ENCODE assay signal across 18 cellular contexts in the genomic region with DNA sequence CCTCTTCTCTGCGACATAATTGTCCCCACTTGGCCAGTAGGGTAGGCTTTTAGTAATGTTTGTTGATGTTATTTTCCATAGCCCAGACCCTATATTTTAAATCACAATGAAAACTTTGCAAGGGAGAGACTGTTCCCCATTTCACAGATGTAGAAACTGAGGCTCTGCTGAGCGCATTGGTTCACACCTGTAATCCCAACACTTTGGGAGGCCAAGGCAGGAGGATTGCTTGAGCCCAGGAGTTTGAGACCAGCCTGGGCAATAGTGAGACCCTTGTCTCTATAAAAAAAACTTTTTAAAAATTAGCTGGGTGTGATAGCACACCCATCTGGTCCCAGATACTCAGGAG.
A peak's percentile ranks its signal among the peaks of the same experiment; 100 is the strongest.
DNase-seq lines count a peak whose midpoint lies in the region; ATAC-seq, FAIRE-seq and TF ChIP-seq lines count a peak whose summit lies in the region.
"Had no signal": no experiment of that assay in that cellular context is flagged by ENCODE, and none has a peak within 500 bp of the region (broad histone marks: within the 10 kb centered on the region; RNA-seq: fewer than 3 reads in every experiment).

No MANE protein-coding gene starts in this region.

- no peak overlapping the region for H3K23ac ChIP-seq in mesendoderm (ENCODE audit: low read length)

- peak overlapping the region; percentile 90 to 98 for H3K27ac Mint-ChIP-seq in activated naive CD4-positive, alpha-beta T cell treated with anti-CD3 and anti-CD28 coated beads, Interleukin-2, amount 50 U/mL, for 72 hours
- H3K27ac Mint-ChIP-seq in astrocyte (ENCODE audit: unreplicated experiment): peak overlapping the region; percentile 100
- H3K27ac Mint-ChIP-seq in type B pancreatic cell: peak overlapping the region; percentile 76

- peaks cover 58% of the 10 kb centered on the region for H3K4me1 Mint-ChIP-seq in astrocyte (ENCODE audit: low read depth, unreplicated experiment)
- H3K4me1 Mint-ChIP-seq in type B pancreatic cell (ENCODE audit: unreplicated experiment): peaks cover 38% of the 10 kb centered on the region

- H3K9ac ChIP-seq in astrocyte (ENCODE audit: low read length) (peak overlapping the region; percentile 70), mesendoderm (ENCODE audit: low read length) (no peak overlapping the region)

- H3K79me2 ChIP-seq in astrocyte (ENCODE audit: insufficient read depth, low read length) (peaks cover 48% of the 10 kb centered on the region), mesendoderm (ENCODE audit: control insufficient read depth, insufficient read depth, low read length) (peaks cover 4% of the 10 kb centered on the region)

- H3K36me3 Mint-ChIP-seq in activated naive CD4-positive, alpha-beta T cell treated with anti-CD3 and anti-CD28 coated beads, Interleukin-2, amount 50 U/mL, for 72 hours: peaks cover 0 to 3% of the 10 kb centered on the region in 2 donors
- H3K36me3 Mint-ChIP-seq in astrocyte (ENCODE audit: low read depth, unreplicated experiment) (no peaks in the 10 kb centered on the region), type B pancreatic cell (no peaks in the 10 kb centered on the region)
- H3K36me3 Mint-ChIP-seq: naive B cell, T-cell had no signal

- no peak overlapping the region for H2BK15ac ChIP-seq in mesendoderm (replicated peaks; ENCODE audit: low read depth)

- H4K5ac ChIP-seq in mesendoderm (ENCODE audit: low read length): no peak overlapping the region

- H4K20me1 ChIP-seq in astrocyte (ENCODE audit: insufficient read depth, low read length): no peaks in the 10 kb centered on the region

- H3K4me3 ChIP-seq in astrocyte (ENCODE audit: insufficient read depth, low read depth, low read length): no peak overlapping the region
- H3K4me3 ChIP-seq in mesendoderm (ENCODE audit: low read length): no peak overlapping the region
- H3K4me3 ChIP-seq: Peyer's patch had no signal

- no peak overlapping the region for H2BK120ac ChIP-seq in mesendoderm (ENCODE audit: low read depth, low read length)

- no peak overlapping the region for H3K56ac ChIP-seq in mesendoderm (ENCODE audit: low read length)

- H3K4me2 ChIP-seq in astrocyte (ENCODE audit: low read length): peak overlapping the region; percentile 75
- no peak overlapping the region for H3K4me2 ChIP-seq in mesendoderm (ENCODE audit: low read length)

- H3K27me3 Mint-ChIP-seq in astrocyte (ENCODE audit: low read depth, unreplicated experiment) (no peaks in the 10 kb centered on the region), type B pancreatic cell (no peaks in the 10 kb centered on the region)
- H3K27me3 Mint-ChIP-seq: naive B cell, T-cell had no signal

- no peak overlapping the region for H2BK5ac ChIP-seq in mesendoderm (ENCODE audit: low read length)

- FAIRE-seq in astrocyte (lab: Jason Lieb, UNC): no peak
- FAIRE-seq: GM19239, kidney had no signal

- peaks cover 0 to 3% of the 10 kb centered on the region in 2 donors for H3K9me3 Mint-ChIP-seq in activated naive CD4-positive, alpha-beta T cell treated with anti-CD3 and anti-CD28 coated beads, Interleukin-2, amount 50 U/mL, for 72 hours
- H3K9me3 Mint-ChIP-seq in astrocyte (ENCODE audit: unreplicated experiment): no peaks in the 10 kb centered on the region
- H3K9me3 Mint-ChIP-seq in type B pancreatic cell: no peaks in the 10 kb centered on the region
- H3K9me3 Mint-ChIP-seq: naive B cell, T-cell had no signal

- H3K4me1 ChIP-seq in astrocyte (ENCODE audit: insufficient read depth, low read length): peaks cover 44% of the 10 kb centered on the region
- H3K4me1 ChIP-seq in mesendoderm (ENCODE audit: control insufficient read depth, low read depth, low read length): peaks cover 27% of the 10 kb centered on the region

- ATAC-seq in activated naive CD4-positive, alpha-beta T cell treated with anti-CD3 and anti-CD28 coated beads, Interleukin-2, amount 50 U/mL, for 72 hours: no peak
- ATAC-seq: T-cell had no signal

- no peak overlapping the region for H3K4ac ChIP-seq in mesendoderm (ENCODE audit: low read depth, low read length)

- WGBS in mesendoderm (ENCODE audit: extremely low coverage, insufficient coverage, low lambda C conversion rate): no CpG with 5 or more reads among the region's 2 CpGs

- H3K36me3 ChIP-seq in astrocyte (ENCODE audit: insufficient read depth, low read length): no peaks in the 10 kb centered on the region
- no peaks in the 10 kb centered on the region for H3K36me3 ChIP-seq in mesendoderm (ENCODE audit: control insufficient read depth, insufficient read depth, low read length)
- H3K36me3 ChIP-seq: Peyer's patch had no signal

- H3K4me3 Mint-ChIP-seq in astrocyte (ENCODE audit: unreplicated experiment) (peak overlapping the region; percentile 67), type B pancreatic cell (peak overlapping the region; percentile 0)

- peak overlapping the region; percentile 52 for H3K18ac ChIP-seq in mesendoderm (ENCODE audit: low read length)

- H2AK5ac ChIP-seq in mesendoderm (ENCODE audit: low read length): no peak overlapping the region

- no peak for DNase-seq in activated naive CD4-positive, alpha-beta T cell treated with anti-CD3 and anti-CD28 coated beads, Interleukin-2, amount 50 U/mL, for 72 hours (ENCODE audit: low spot score in 2 of 2)
- no peak for DNase-seq in activated naive CD4-positive, alpha-beta T cell (lab: John Stamatoyannopoulos, UW)
- DNase-seq in astrocyte (ENCODE audit: low read depth): no peak
- DNase-seq in mesendoderm: no peak
- no peak for DNase-seq in type B pancreatic cell (ENCODE audit: extremely low spot score, unreplicated experiment)
- no peak for DNase-seq in RKO (ENCODE audit: low spot score)
- DNase-seq in NCI-H2029 (lab: John Stamatoyannopoulos, UW): no peak
- no peak for DNase-seq in AG08396 (ENCODE audit: low spot score)
- DNase-seq: activated CD4-positive, CD25-positive, alpha-beta regulatory T cell; cerebellar nuclear complex; COR-L47; glutamatergic neuron; kidney; naive B cell; NCI-H1105; T-cell had no signal

- H3K27me3 ChIP-seq in astrocyte (ENCODE audit: insufficient read depth, low read length): no peaks in the 10 kb centered on the region
- no peaks in the 10 kb centered on the region for H3K27me3 ChIP-seq in mesendoderm (ENCODE audit: insufficient read depth, low read length, poor library complexity)
- H3K27me3 ChIP-seq: Peyer's patch had no signal

- TF ChIP-seq CTCF in astrocyte (IDR thresholded peaks at IDR 0.05; ENCODE audit: insufficient read depth, low read depth, low read length) (no peak), type B pancreatic cell (conservative IDR thresholded peaks at IDR 0.05) (no peak)

- no peaks in the 10 kb centered on the region for H3K9me3 ChIP-seq in astrocyte (ENCODE audit: insufficient read depth, low read depth, low read length)
- H3K9me3 ChIP-seq: Peyer's patch had no signal

- H4K8ac ChIP-seq in mesendoderm (ENCODE audit: low read depth, low read length): no peak overlapping the region

- H2AFZ ChIP-seq in astrocyte (ENCODE audit: low read depth, low read length): no peak overlapping the region

- H3K27ac ChIP-seq in astrocyte (ENCODE audit: low read depth, low read length) (peak overlapping the region; percentile 89), mesendoderm (ENCODE audit: low read depth, low read length) (no peak overlapping the region)

- peaks cover 7% of the 10 kb centered on the region for H3K79me1 ChIP-seq in mesendoderm (ENCODE audit: low read length)
